9 cellular contexts compared by ENCODE assay signal in the genomic region with DNA sequence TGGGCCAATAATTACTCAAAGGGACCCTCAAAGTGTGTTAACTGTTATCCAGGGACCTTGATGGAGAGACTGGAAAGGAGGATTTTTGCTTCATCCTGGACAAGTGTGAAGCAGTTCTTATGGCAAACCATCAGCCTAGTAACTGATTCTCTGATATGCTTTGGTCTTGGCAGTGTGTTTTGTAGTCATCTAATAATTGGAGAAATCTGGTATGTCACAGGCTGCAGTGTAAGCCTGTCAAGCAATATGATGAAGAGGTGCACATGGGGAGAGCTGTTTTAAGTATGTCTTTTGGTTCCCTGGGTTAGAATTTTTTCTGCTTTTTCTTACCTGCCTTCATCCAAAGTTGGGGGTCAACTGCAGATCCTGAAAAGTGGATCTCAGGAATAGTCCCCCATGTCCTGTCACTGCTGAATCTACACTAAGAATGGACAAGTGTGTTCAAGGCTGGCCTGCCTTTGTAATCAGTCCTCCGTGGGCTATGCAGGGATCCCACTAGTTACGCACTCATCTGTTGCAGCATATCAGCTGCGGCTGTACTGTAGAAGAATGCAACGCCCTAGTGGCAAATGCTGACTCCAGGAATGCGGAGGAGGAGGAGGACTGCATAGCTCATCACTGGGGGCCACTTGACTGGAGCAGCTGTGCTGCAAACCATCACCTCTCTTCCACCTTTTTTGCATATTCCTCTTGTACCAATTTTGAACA. TPM values are rescaled to one million over a fixed set of nuclear protein-coding genes. Genes with fewer than 3 reads are reported as not detected.
DNase-seq lines count a peak whose midpoint lies in the region; ATAC-seq and TF ChIP-seq lines count a peak whose summit lies in the region.
"Had no signal": no experiment of that assay in that cellular context is flagged by ENCODE, and none has a peak within 500 bp of the region (broad histone marks: within the 10 kb centered on the region; RNA-seq: fewer than 3 reads in every experiment).

No MANE protein-coding gene starts in this region.

- dilution Hi-C loops in mammary epithelial cell (cut with HindIII; ENCODE audit: low sequenced_read_pairs) = loop anchor here (5.0 kb wide), 1 partner anchor 133 kb away; a partner anchor contains a TSS

- DNase-seq in GM10248 (ENCODE audit: extremely low spot score) (peak; percentile 32), PC-3 (peak; percentile 81), mammary epithelial cell (peak; percentile 78), kidney epithelial cell (ENCODE audit: low read depth) (peak; percentile 83), DMS153 treated with DMSO at 0.1 percent for 48 hours (lab: John Stamatoyannopoulos, UW; ENCODE audit: unreplicated experiment) (no peak), GOT3 (lab: John Stamatoyannopoulos, UW) (no peak)
- DNase-seq in stimulated activated effector memory CD8-positive, alpha-beta T cell treated with anti-CD3 and anti-CD28 coated beads, Interleukin-12 subunit alpha, Interleukin-12 subunit beta, amount 100 ng/mL, for 72 hours (ENCODE audit: low spot score in 2 of 2) = peak in 1 of 2 donors; percentile 55
- DNase-seq: activated B cell treated with CpG ODN at 0.5 μM for 24 hours had no signal

- TF ChIP-seq CTCF in GM10248 (IDR thresholded peaks at IDR 0.05; ENCODE audit: control extremely low read depth, extremely low read depth, low read depth, missing control alignments) (no peak), PC-3 (conservative IDR thresholded peaks at IDR 0.05; ENCODE audit: low read depth, low read length) (no peak), mammary epithelial cell (conservative IDR thresholded peaks at IDR 0.05 in 1 of 2, IDR thresholded peaks at IDR 0.05 in 1 of 2; ENCODE audit: extremely low read depth in 1 of 2, insufficient read depth in 1 of 2, low read depth in 1 of 2, low read length in 2 of 2) (no peak), kidney epithelial cell (IDR thresholded peaks at IDR 0.05; ENCODE audit: insufficient read depth, low read length, poor library complexity, severe bottlenecking) (no peak)

- intact Hi-C loops in PC-3 (cut with micrococcal nuclease) = loop anchor here (10.0 kb wide), 1 partner anchor 50 kb away; a partner anchor contains a TSS
- intact Hi-C loops in mammary epithelial cell (cut with micrococcal nuclease) = loop anchor here (5.0 to 10.0 kb wide), 2 partner anchors 192 to 280 kb away; a partner anchor contains a TSS

- in situ Hi-C loops in mammary epithelial cell (cut with MboI; ENCODE audit: low sequenced_read_pairs in 2 of 2) = loop anchor here in 1 of 2 donors (10.0 kb wide), 1 partner anchor 120 kb away; no protein-coding TSS in a partner anchor

- H3K27ac Mint-ChIP-seq in stimulated activated effector memory CD8-positive, alpha-beta T cell treated with anti-CD3 and anti-CD28 coated beads, Interleukin-12 subunit alpha, Interleukin-12 subunit beta, amount 100 ng/mL, for 72 hours = no peak overlapping the region
- H3K27ac Mint-ChIP-seq: activated B cell treated with CpG ODN at 0.5 μM for 24 hours had no signal

- H3K36me3 ChIP-seq in PC-3 (ENCODE audit: low read depth, low read length) = no peaks in the 10 kb centered on the region
- no peaks in the 10 kb centered on the region for H3K36me3 ChIP-seq in mammary epithelial cell (ENCODE audit: insufficient read depth, low read length)
- no peaks in the 10 kb centered on the region for H3K36me3 ChIP-seq in kidney epithelial cell (ENCODE audit: control insufficient read depth, insufficient read depth, low read length)

- no peaks in the 10 kb centered on the region for H3K9me3 ChIP-seq in PC-3 (ENCODE audit: low read length)
- H3K9me3 ChIP-seq in mammary epithelial cell (replicated peaks; ENCODE audit: insufficient read depth, low read length) = no peaks in the 10 kb centered on the region

- CTCF ChIA-PET in GM10248 (lab: Yijun Ruan, JAX) (interaction anchor here (1.4 kb wide), 2 partner anchors 8 to 28 kb away, joined by 3 read pairs; no protein-coding TSS in a partner anchor), PC-3 (lab: Charles Lee) (interaction anchor here (0.6 kb wide), 1 partner anchor 81 kb away, joined by 4 read pairs; no protein-coding TSS in a partner anchor), mammary epithelial cell (lab: Charles Lee; ENCODE audit: low non-redundant PET) (no interaction called here)

- H3K27ac ChIP-seq in PC-3 (ENCODE audit: low read length) (peak overlapping the region; percentile 51), mammary epithelial cell (ENCODE audit: insufficient read depth, low read depth, low read length) (peak overlapping the region; percentile 90)

- H3K27me3 ChIP-seq in PC-3 (ENCODE audit: low read length) (no peaks in the 10 kb centered on the region), mammary epithelial cell (ENCODE audit: insufficient read depth, low read length) (no peaks in the 10 kb centered on the region), kidney epithelial cell (ENCODE audit: control insufficient read depth, insufficient read depth, low read length) (no peaks in the 10 kb centered on the region)

- H3K79me2 ChIP-seq in PC-3 (ENCODE audit: low read length) = peaks cover 68% of the 10 kb centered on the region
- peaks cover 66% of the 10 kb centered on the region for H3K79me2 ChIP-seq in mammary epithelial cell (ENCODE audit: insufficient read depth, low read length)

- H3K4me3 Mint-ChIP-seq in stimulated activated effector memory CD8-positive, alpha-beta T cell treated with anti-CD3 and anti-CD28 coated beads, Interleukin-12 subunit alpha, Interleukin-12 subunit beta, amount 100 ng/mL, for 72 hours = no peak overlapping the region
- H3K4me3 Mint-ChIP-seq: activated B cell treated with CpG ODN at 0.5 μM for 24 hours had no signal

- ATAC-seq in PC-3 = peak; percentile 41
- peak; percentile 8 for ATAC-seq in stimulated activated effector memory CD8-positive, alpha-beta T cell treated with anti-CD3 and anti-CD28 coated beads, Interleukin-12 subunit alpha, Interleukin-12 subunit beta, amount 100 ng/mL, for 72 hours
- no peak for ATAC-seq in activated CD4-positive, CD25-positive, alpha-beta regulatory T cell treated with anti-CD3 and anti-CD28 coated beads, Interleukin-2, amount 50 U/mL, for 24 hours

- peaks cover 53% of the 10 kb centered on the region for H3K4me1 Mint-ChIP-seq in stimulated activated effector memory CD8-positive, alpha-beta T cell treated with anti-CD3 and anti-CD28 coated beads, Interleukin-12 subunit alpha, Interleukin-12 subunit beta, amount 100 ng/mL, for 72 hours

- no peaks in the 10 kb centered on the region for H3K9me3 Mint-ChIP-seq in stimulated activated effector memory CD8-positive, alpha-beta T cell treated with anti-CD3 and anti-CD28 coated beads, Interleukin-12 subunit alpha, Interleukin-12 subunit beta, amount 100 ng/mL, for 72 hours
- H3K9me3 Mint-ChIP-seq: activated B cell treated with CpG ODN at 0.5 μM for 24 hours had no signal

- H3K4me3 ChIP-seq in PC-3 (ENCODE audit: low read length) = peak overlapping the region; percentile 90
- peak overlapping the region; percentile 15 to 88 (median 66) for H3K4me3 ChIP-seq in mammary epithelial cell (replicated peaks in 1 of 3; ENCODE audit: insufficient read depth in 1 of 3, low read depth in 2 of 3, low read length in 3 of 3)
- H3K4me3 ChIP-seq in kidney epithelial cell (ENCODE audit: low read depth, low read length) = peak overlapping the region; percentile 92

- peaks cover 26% of the 10 kb centered on the region for H4K20me1 ChIP-seq in PC-3 (ENCODE audit: low read length)
- no peaks in the 10 kb centered on the region for H4K20me1 ChIP-seq in mammary epithelial cell (ENCODE audit: insufficient read depth, low read length)

- H3K4me1 ChIP-seq in PC-3 (ENCODE audit: insufficient read depth, low read length) (peaks cover 62% of the 10 kb centered on the region), mammary epithelial cell (ENCODE audit: insufficient read depth, low read length) (peaks cover 67% of the 10 kb centered on the region)

- BruUV-seq in PC-3 (replicated peaks; lab: Mats Ljungman, UMichigan) = no TSS peak
- BruUV-seq in mammary epithelial cell (replicated peaks; lab: Mats Ljungman, UMichigan) = no TSS peak

- H3F3A ChIP-seq in PC-3 (ENCODE audit: low read length, unreplicated experiment) = peaks cover 12% of the 10 kb centered on the region

- peak overlapping the region; percentile 83 for H3K4me2 ChIP-seq in PC-3 (ENCODE audit: low read length)
- H3K4me2 ChIP-seq in mammary epithelial cell (ENCODE audit: insufficient read depth, low read depth, low read length) = peak overlapping the region; percentile 82

- POLR2A ChIA-PET in GM10248 (lab: Yijun Ruan, JAX) (interaction anchor here (0.5 to 0.8 kb wide), 2 partner anchors 50 to 264 kb away, joined by 3 to 6 read pairs; a partner anchor contains a TSS), PC-3 (lab: Charles Lee; ENCODE audit: unreplicated experiment) (interaction anchor here (0.6 kb wide), 1 partner anchor 264 kb away, joined by 3 read pairs; no protein-coding TSS in a partner anchor)

- no peaks in the 10 kb centered on the region for H3K9me2 ChIP-seq in PC-3 (replicated peaks; ENCODE audit: low read length)

- H3K9ac ChIP-seq in PC-3 (ENCODE audit: low read length) (peak overlapping the region; percentile 79; the same call in 1 of the 2 replicates), mammary epithelial cell (ENCODE audit: insufficient read depth, low read length) (peak overlapping the region; percentile 93)

- H3K36me3 Mint-ChIP-seq in stimulated activated effector memory CD8-positive, alpha-beta T cell treated with anti-CD3 and anti-CD28 coated beads, Interleukin-12 subunit alpha, Interleukin-12 subunit beta, amount 100 ng/mL, for 72 hours = peaks cover 6% of the 10 kb centered on the region

- H2AFZ ChIP-seq in PC-3 (ENCODE audit: low read length) = no peak overlapping the region
- no peak overlapping the region for H2AFZ ChIP-seq in mammary epithelial cell (ENCODE audit: low read depth, low read length)

- WGBS in mammary epithelial cell (ENCODE audit: low coverage, missing lambda C conversion rate) = 2% methylated on average over 5 of the region's 5 CpGs

RNA-seq across cellular contexts. Expression of a gene that starts 1.9 kb away (rescaled TPM):
- total RNA-seq in PC-3 (2014; rRNA removed) = 221 and 251 TPM in 2 replicates
- 100 to 1,000 TPM; 257 to 307 TPM for total RNA-seq in mammary epithelial cell
- 97.7 TPM for polyA plus RNA-seq in mammary epithelial cell
- polyA minus RNA-seq in mammary epithelial cell = 1,181 TPM
- total RNA-seq in kidney epithelial cell = 213 and 279 TPM in 2 replicates

RNA-seq across cellular contexts. Expression of a gene that starts 49.8 kb away (rescaled TPM):
- total RNA-seq in PC-3 (2014; rRNA removed) (27.0 and 39.0 TPM in 2 replicates), mammary epithelial cell (10 to 100 TPM; 19.7 to 28.8 TPM), kidney epithelial cell (30.3 and 31.7 TPM in 2 replicates)
- 21.9 TPM for polyA plus RNA-seq in mammary epithelial cell
- polyA minus RNA-seq in mammary epithelial cell = 29.4 TPM

Comparison
In these comparisons a context has a peak if more than half of its experiments do, and no peak if none do; other contexts are left out.
1. DNase-seq: peak in GM10248 (single experiment), PC-3 (single experiment), mammary epithelial cell (single experiment) and kidney epithelial cell (single experiment); none in DMS153 treated with DMSO at 0.1 percent for 48 hours (single experiment) and GOT3 (single experiment).
2. ATAC-seq: peak in PC-3 (single experiment) and stimulated activated effector memory CD8-positive, alpha-beta T cell treated with anti-CD3 and anti-CD28 coated beads, Interleukin-12 subunit alpha, Interleukin-12 subunit beta, amount 100 ng/mL, for 72 hours (single experiment); none in activated CD4-positive, CD25-positive, alpha-beta regulatory T cell treated with anti-CD3 and anti-CD28 coated beads, Interleukin-2, amount 50 U/mL, for 24 hours (0 of 2).
3. Peak in every context shown above with its lines, with median percentiles within 50 percentile points of each other: H3K4me3 ChIP-seq.